In genomic region chr3:37726445-37727000, GRCh38 we compare ENCODE assay signal across 26 cellular contexts.
DNase-seq lines count a peak whose midpoint lies in the region; ATAC-seq and TF ChIP-seq lines count a peak whose summit lies in the region.
"Had no signal": no experiment of that assay in that cellular context is flagged by ENCODE, and none has a peak within 500 bp of the region (broad histone marks: within the 10 kb centered on the region; RNA-seq: fewer than 3 reads in every experiment).

No MANE protein-coding gene starts in this region.

- H3K9me3 ChIP-seq in SK-N-MC (ENCODE audit: low read depth, low read length) (no peaks in the 10 kb centered on the region), left lung (peaks cover 0 to 7% of the 10 kb centered on the region in 2 donors), upper lobe of right lung (no peaks in the 10 kb centered on the region), Karpas-422 (ENCODE audit: low read length) (peaks cover 9% of the 10 kb centered on the region; the same call in 1 of the 2 replicates)
- H3K9me3 ChIP-seq: ascending aorta had no signal

- H3K4me2 ChIP-seq in Karpas-422 (ENCODE audit: low read depth, low read length, poor library complexity, severe bottlenecking) = no peak overlapping the region

- no peaks in the 10 kb centered on the region for H3K36me3 ChIP-seq in SK-N-MC (ENCODE audit: insufficient read depth, low read length)
- no peaks in the 10 kb centered on the region for H3K36me3 ChIP-seq in left lung
- no peaks in the 10 kb centered on the region for H3K36me3 ChIP-seq in upper lobe of right lung
- no peaks in the 10 kb centered on the region for H3K36me3 ChIP-seq in Karpas-422 (ENCODE audit: insufficient read depth, low read length)
- H3K36me3 ChIP-seq: ascending aorta had no signal

- H3K79me2 ChIP-seq in Karpas-422 (ENCODE audit: low read length) = no peaks in the 10 kb centered on the region

- DNase-seq in left ventricle myocardium superior (peak; percentile 36), cardiac septum (ENCODE audit: low spot score) (no peak), SK-N-MC (ENCODE audit: low read depth, low spot score) (peak; percentile 5), left lung (no peak), upper lobe of right lung (no peak), Karpas-422 (no peak)
- DNase-seq: activated CD4-positive, alpha-beta T cell treated with anti-CD3 and anti-CD28 coated beads for 4 hours; activated effector memory CD4-positive, alpha-beta T cell treated with Interleukin-2 at 50 U/mL for 16 hours; activated naive CD8-positive, alpha-beta T cell treated with anti-CD3 and anti-CD28 coated beads for 36 hours; activated T-cell treated with anti-CD3 and anti-CD28 coated beads for 4 hours; central memory CD4-positive, alpha-beta T cell; DMS53; GDM1; islet precursor cell; natural killer cell; NCI-H1048; NCI-H187; NCI-H226; NCI-H774; stimulated activated CD4-positive, alpha-beta T cell treated with anti-CD3 and anti-CD28 coated beads, Interleukin-4, amount 100 ng/mL, for 1 hour; T-helper 2 cell had no signal

- peaks cover 9% of the 10 kb centered on the region for H3K27me3 Mint-ChIP-seq in stimulated activated memory B cell treated with anti-CD40 and anti-IgM and Interleukin-4, amounts not matched to agents 10 μg/mL and 1 μg/mL and 100 μg/mL, for 72 hours
- H3K27me3 Mint-ChIP-seq: activated naive CD8-positive, alpha-beta T cell treated with anti-CD3 and anti-CD28 coated beads for 36 hours; dendritic cell treated with granulocyte-macrophage colony-stimulating factor and Interleukin-4, amounts not matched to agents 40 ng/mL and 50 ng/mL, for 4 days had no signal

- ATAC-seq in left ventricle myocardium superior (no peak), left lung (peak; percentile 50), upper lobe of right lung (peak; percentile 49), GM21737 (IDR thresholded peaks at IDR 0.05; ENCODE audit: unreplicated experiment) (no peak)
- no peak for ATAC-seq in stimulated activated memory B cell treated with anti-CD40 and anti-IgM and Interleukin-4, amounts not matched to agents 10 μg/mL and 1 μg/mL and 100 μg/mL, for 72 hours
- ATAC-seq: natural killer cell had no signal

- H3K4me3 Mint-ChIP-seq in stimulated activated memory B cell treated with anti-CD40 and anti-IgM and Interleukin-4, amounts not matched to agents 10 μg/mL and 1 μg/mL and 100 μg/mL, for 72 hours = no peak overlapping the region
- H3K4me3 Mint-ChIP-seq: activated naive CD8-positive, alpha-beta T cell treated with anti-CD3 and anti-CD28 coated beads for 36 hours; B cell; dendritic cell treated with granulocyte-macrophage colony-stimulating factor and Interleukin-4, amounts not matched to agents 40 ng/mL and 50 ng/mL, for 4 days; natural killer cell had no signal

- H3K27ac ChIP-seq in SK-N-MC (no peak overlapping the region), left lung (no peak overlapping the region), upper lobe of right lung (no peak overlapping the region), Karpas-422 (ENCODE audit: low read length) (no peak overlapping the region)

- no peak overlapping the region for H3K4me3 ChIP-seq in SK-N-MC
- H3K4me3 ChIP-seq in left lung = no peak overlapping the region
- H3K4me3 ChIP-seq in upper lobe of right lung = no peak overlapping the region
- H3K4me3 ChIP-seq in Karpas-422 (ENCODE audit: low read length) = no peak overlapping the region
- H3K4me3 ChIP-seq: ascending aorta had no signal

- intact Hi-C loops in left ventricle myocardium superior (cut with micrococcal nuclease) (no loop called here), cardiac septum (cut with DNase I) (no loop called here), left lung (cut with DNase I) (no loop called here), upper lobe of right lung (cut with DNase I) (no loop called here)

- H3K4me1 ChIP-seq in left lung (peaks cover 4 to 13% of the 10 kb centered on the region in 2 donors), upper lobe of right lung (peaks cover 24% of the 10 kb centered on the region), Karpas-422 (ENCODE audit: low read length) (no peaks in the 10 kb centered on the region)

- peaks cover 10% of the 10 kb centered on the region for H3K9me3 Mint-ChIP-seq in stimulated activated memory B cell treated with anti-CD40 and anti-IgM and Interleukin-4, amounts not matched to agents 10 μg/mL and 1 μg/mL and 100 μg/mL, for 72 hours

- H2AFZ ChIP-seq in Karpas-422 (ENCODE audit: low read length) = no peak overlapping the region

- H3K9ac ChIP-seq in SK-N-MC (ENCODE audit: insufficient read length) = no peak overlapping the region
- H3K9ac ChIP-seq in Karpas-422 (ENCODE audit: low read length) = no peak overlapping the region

- H3K9me2 ChIP-seq in Karpas-422 (replicated peaks; ENCODE audit: insufficient read depth, low read length) = no peaks in the 10 kb centered on the region

- H3K27me3 ChIP-seq in left lung (no peaks in the 10 kb centered on the region), upper lobe of right lung (no peaks in the 10 kb centered on the region), Karpas-422 (ENCODE audit: low read length) (no peaks in the 10 kb centered on the region)
- H3K27me3 ChIP-seq: ascending aorta had no signal

- no peaks in the 10 kb centered on the region for H3K36me3 Mint-ChIP-seq in stimulated activated memory B cell treated with anti-CD40 and anti-IgM and Interleukin-4, amounts not matched to agents 10 μg/mL and 1 μg/mL and 100 μg/mL, for 72 hours
- H3K36me3 Mint-ChIP-seq: natural killer cell had no signal

- TF ChIP-seq CTCF in left lung (IDR thresholded peaks at IDR 0.05) (no peak), upper lobe of right lung (IDR thresholded peaks at IDR 0.05) (no peak)

- no peak overlapping the region for H3K27ac Mint-ChIP-seq in stimulated activated memory B cell treated with anti-CD40 and anti-IgM and Interleukin-4, amounts not matched to agents 10 μg/mL and 1 μg/mL and 100 μg/mL, for 72 hours
- H3K27ac Mint-ChIP-seq: activated naive CD8-positive, alpha-beta T cell treated with anti-CD3 and anti-CD28 coated beads for 36 hours; B cell; dendritic cell treated with granulocyte-macrophage colony-stimulating factor and Interleukin-4, amounts not matched to agents 40 ng/mL and 50 ng/mL, for 4 days; natural killer cell had no signal

- no peaks in the 10 kb centered on the region for H3K4me1 Mint-ChIP-seq in stimulated activated memory B cell treated with anti-CD40 and anti-IgM and Interleukin-4, amounts not matched to agents 10 μg/mL and 1 μg/mL and 100 μg/mL, for 72 hours
- H3K4me1 Mint-ChIP-seq: activated naive CD8-positive, alpha-beta T cell treated with anti-CD3 and anti-CD28 coated beads for 36 hours; B cell; natural killer cell had no signal

- no peaks in the 10 kb centered on the region for H4K20me1 ChIP-seq in Karpas-422 (ENCODE audit: insufficient read depth, low read depth, low read length)

Comparison
In these comparisons a context has a peak if more than half of its experiments do, and no peak if none do; other contexts are left out.
1. DNase-seq: peak in left ventricle myocardium superior (single experiment) and SK-N-MC (single experiment); none in cardiac septum (single experiment), left lung (0 of 2), upper lobe of right lung (single experiment) and Karpas-422 (single experiment).
2. ATAC-seq: peak in left lung (single experiment) and upper lobe of right lung (single experiment); none in left ventricle myocardium superior (single experiment), GM21737 (single experiment) and stimulated activated memory B cell treated with anti-CD40 and anti-IgM and Interleukin-4, amounts not matched to agents 10 μg/mL and 1 μg/mL and 100 μg/mL, for 72 hours (single experiment).